In the genomic region with DNA sequence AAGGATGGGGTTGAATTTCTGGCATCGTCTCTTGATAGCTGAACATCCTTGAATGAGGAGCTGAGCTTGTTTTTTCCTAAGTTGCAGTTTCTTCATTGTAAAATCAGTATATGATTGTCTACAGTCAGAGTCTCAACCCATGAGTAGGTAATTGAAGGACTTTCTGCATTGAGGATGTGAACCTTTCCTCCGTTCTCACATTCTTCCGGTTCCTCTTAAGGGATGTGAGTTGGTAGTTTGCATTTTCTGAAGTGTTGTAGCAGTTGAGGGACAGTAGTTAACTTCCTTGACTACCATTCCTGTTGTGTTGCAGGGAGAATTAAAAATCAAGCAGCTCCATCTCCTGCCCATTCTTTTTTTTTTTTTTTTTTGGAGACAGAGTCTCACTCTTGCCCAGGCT, we compare ENCODE assay signal across 10 cellular contexts. TPM values are rescaled to one million over a fixed set of nuclear protein-coding genes. Genes with fewer than 3 reads are reported as not detected.
DNase-seq lines count a peak whose midpoint lies in the region; ATAC-seq and TF ChIP-seq lines count a peak whose summit lies in the region.
"Had no signal": no experiment of that assay in that cellular context is flagged by ENCODE, and none has a peak within 500 bp of the region (broad histone marks: within the 10 kb centered on the region; RNA-seq: fewer than 3 reads in every experiment).

No MANE protein-coding gene starts in this region.

- H3K4me1 Mint-ChIP-seq in chondrocyte (ENCODE audit: low read depth): peaks cover 81% of the 10 kb centered on the region

- H2AK5ac ChIP-seq in mesenchymal stem cell (ENCODE audit: low read length, severe bottlenecking): no peak overlapping the region

- H3K23ac ChIP-seq in mesenchymal stem cell (ENCODE audit: low read length in 2 of 2): no peak overlapping the region

- peaks cover 3% of the 10 kb centered on the region for H3K79me1 ChIP-seq in mesenchymal stem cell (replicated peaks; ENCODE audit: low read length, poor library complexity, severe bottlenecking)

- H3K4me2 ChIP-seq in mesenchymal stem cell (ENCODE audit: low read length, poor library complexity, severe bottlenecking): no peak overlapping the region

- H3K27ac Mint-ChIP-seq in chondrocyte (ENCODE audit: unreplicated experiment): peak overlapping the region; percentile 99

- peak overlapping the region in 1 of 2 experiments; percentile 49 for H2BK12ac ChIP-seq in mesenchymal stem cell (ENCODE audit: low read length in 2 of 2)

- no peaks in the 10 kb centered on the region for H3K36me3 Mint-ChIP-seq in chondrocyte (ENCODE audit: low read depth)

- no peak overlapping the region for H4K91ac ChIP-seq in mesenchymal stem cell (ENCODE audit: low read length)

- no peaks in the 10 kb centered on the region for H3K9me3 ChIP-seq in mesenchymal stem cell (ENCODE audit: control insufficient read depth, low read length)

- H3K4me3 ChIP-seq in skin epidermis: no peak overlapping the region
- no peak overlapping the region for H3K4me3 ChIP-seq in mesenchymal stem cell (ENCODE audit: insufficient read depth in 1 of 2, low read depth in 1 of 2, low read length in 2 of 2)

- no peaks in the 10 kb centered on the region for H3K9me3 Mint-ChIP-seq in chondrocyte (ENCODE audit: low read depth)
- H3K9me3 Mint-ChIP-seq: HFFc6 had no signal

- H2AFZ ChIP-seq in mesenchymal stem cell (ENCODE audit: low read depth, low read length): no peak overlapping the region

- TF ChIP-seq CTCF in chondrocyte (IDR thresholded peaks at IDR 0.05): no peak

- no peak overlapping the region for H3K4ac ChIP-seq in mesenchymal stem cell (ENCODE audit: low read depth in 1 of 2, low read length in 2 of 2)

- no peaks in the 10 kb centered on the region for H3K27me3 Mint-ChIP-seq in chondrocyte (ENCODE audit: low read depth)

- no peak overlapping the region for H3K4me3 Mint-ChIP-seq in chondrocyte (ENCODE audit: unreplicated experiment)

- DNase-seq in chondrocyte (ENCODE audit: low spot score): no peak
- no peak for DNase-seq in mesenchymal stem cell
- no peak for DNase-seq in SHP77 (lab: John Stamatoyannopoulos, UW)
- DNase-seq in superior temporal gyrus (ENCODE audit: extremely low spot score): no peak
- DNase-seq: HFFc6, T-helper 1 cell had no signal

- no peak overlapping the region for H3K9ac ChIP-seq in mesenchymal stem cell (ENCODE audit: low read length)

- WGBS in mesenchymal stem cell: 88% methylated on average over 3 of the region's 3 CpGs

- H3K36me3 ChIP-seq in mesenchymal stem cell (ENCODE audit: control insufficient read depth in 1 of 2, insufficient read depth in 2 of 2, low read depth in 1 of 2, low read length in 2 of 2): peaks cover 0 to 19% of the 10 kb centered on the region in 2 experiments

- H2BK15ac ChIP-seq in mesenchymal stem cell (ENCODE audit: low read depth, poor library complexity, severe bottlenecking): no peak overlapping the region

- peaks cover 49% of the 10 kb centered on the region for H3K4me1 ChIP-seq in mesenchymal stem cell (ENCODE audit: control insufficient read depth, insufficient read depth, low read depth, low read length)

- H2BK5ac ChIP-seq in mesenchymal stem cell (ENCODE audit: low read depth, low read length, poor library complexity, severe bottlenecking): no peak overlapping the region

- peak overlapping the region in 14 of 21 experiments; percentile 53 to 83 (median 75) for H3K27ac ChIP-seq in skin epidermis
- no peak overlapping the region for H3K27ac ChIP-seq in mesenchymal stem cell (ENCODE audit: low read length, poor library complexity, severe bottlenecking)

- no peaks in the 10 kb centered on the region for H3K27me3 ChIP-seq in mesenchymal stem cell (ENCODE audit: control insufficient read depth in 1 of 2, insufficient read depth in 1 of 2, low read length in 2 of 2)

- H3K18ac ChIP-seq in mesenchymal stem cell (ENCODE audit: low read depth in 1 of 2, low read length in 2 of 2): no peak overlapping the region

- H3K14ac ChIP-seq in mesenchymal stem cell (ENCODE audit: low read length in 2 of 2): no peak overlapping the region

- no peak overlapping the region for H4K8ac ChIP-seq in mesenchymal stem cell (ENCODE audit: low read length)

- ATAC-seq in GM18502 (IDR thresholded peaks at IDR 0.05; ENCODE audit: poor library complexity, unreplicated experiment): peak; percentile 39
- ATAC-seq in HG03460 (IDR thresholded peaks at IDR 0.05; ENCODE audit: unreplicated experiment): peak; percentile 58
- no peak for ATAC-seq in GM19395 (IDR thresholded peaks at IDR 0.05; ENCODE audit: unreplicated experiment)

- H2BK120ac ChIP-seq in mesenchymal stem cell (ENCODE audit: low read depth, low read length): no peak overlapping the region

RNA-seq across cellular contexts. Expression of a gene that starts 19.1 kb away (rescaled TPM):
- 35.9 to 40.0 TPM (median 37.7 TPM) in 3 replicates for total RNA-seq in chondrocyte
- polyA plus RNA-seq in mesenchymal stem cell (2013, experiment 1 of 2): 57.5 TPM
- polyA plus RNA-seq in mesenchymal stem cell (2013, experiment 2 of 2): 58.5 TPM

RNA-seq across cellular contexts. Expression of a gene that starts 54.9 kb away (rescaled TPM):
- total RNA-seq in chondrocyte: 15.5 to 20.2 TPM (median 16.7 TPM) in 3 replicates
- polyA plus RNA-seq in mesenchymal stem cell (2013, experiment 1 of 2): 15.4 TPM
- 14.6 TPM for polyA plus RNA-seq in mesenchymal stem cell (2013, experiment 2 of 2)

RNA-seq across cellular contexts. Expression of a gene that starts 55.1 kb away (rescaled TPM):
- total RNA-seq in chondrocyte: 44.2 to 52.7 TPM (median 44.6 TPM) in 3 replicates
- polyA plus RNA-seq in mesenchymal stem cell (2013, experiment 1 of 2): 34.2 TPM
- polyA plus RNA-seq in mesenchymal stem cell (2013, experiment 2 of 2): 36.4 TPM
